23 cellular contexts compared by ENCODE assay signal in genomic region chr17:67067571-67068517, GRCh38. TPM values are rescaled to one million over a fixed set of nuclear protein-coding genes. Genes with fewer than 3 reads are reported as not detected.
DNase-seq lines count a peak whose midpoint lies in the region; ATAC-seq and TF ChIP-seq lines count a peak whose summit lies in the region.
"Had no signal": no experiment of that assay in that cellular context is flagged by ENCODE, and none has a peak within 500 bp of the region (broad histone marks: within the 10 kb centered on the region; RNA-seq: fewer than 3 reads in every experiment).

No MANE protein-coding gene starts in this region.

- H3K27ac ChIP-seq in breast epithelium, result no peak overlapping the region
- H3K27ac ChIP-seq in PC-3 (ENCODE audit: low read length), result no peak overlapping the region
- H3K27ac ChIP-seq: C4-2B, HL-60 had no signal

- H3K4me1 ChIP-seq in breast epithelium (no peaks in the 10 kb centered on the region), PC-3 (ENCODE audit: insufficient read depth, low read length) (no peaks in the 10 kb centered on the region)

- no peak overlapping the region for H3K27ac Mint-ChIP-seq in MCF 10A (ENCODE audit: low read depth, unreplicated experiment)
- peak overlapping the region; percentile 59 for H3K27ac Mint-ChIP-seq in glutamatergic neuron (ENCODE audit: unreplicated experiment)
- H3K27ac Mint-ChIP-seq in naive thymus-derived CD8-positive, alpha-beta T cell, result no peak overlapping the region
- H3K27ac Mint-ChIP-seq: HFFc6 had no signal

- H4K20me1 ChIP-seq in PC-3 (ENCODE audit: low read length), result no peaks in the 10 kb centered on the region

- DNase-seq in MCF 10A (ENCODE audit: unreplicated experiment) (no peak), breast epithelium (ENCODE audit: low spot score in 2 of 2) (no peak), PC-3 (no peak), glutamatergic neuron (no peak), GF-D8 (lab: John Stamatoyannopoulos, UW) (no peak)
- no peak for DNase-seq in naive thymus-derived CD8-positive, alpha-beta T cell
- DNase-seq: ACHN, AML-193, DND-41, H7, HFFc6, Karpas-422, MG63, NCI-H1048, NCI-H1436, NCI-H2029 treated with DMSO at 0.1 percent for 48 hours, NCI-H774 had no signal

- TSS peak; percentile 8 for BruUV-seq in MCF 10A (replicated peaks; lab: Mats Ljungman, UMichigan)
- TSS peak; percentile 17 for BruUV-seq in PC-3 (replicated peaks; lab: Mats Ljungman, UMichigan)

- peaks cover 28% of the 10 kb centered on the region for H3K36me3 Mint-ChIP-seq in MCF 10A (ENCODE audit: insufficient read depth, unreplicated experiment)
- peaks cover 6% of the 10 kb centered on the region for H3K36me3 Mint-ChIP-seq in glutamatergic neuron (ENCODE audit: unreplicated experiment)
- peaks cover 3 to 28% (median 18%) of the 10 kb centered on the region in 3 donors for H3K36me3 Mint-ChIP-seq in naive thymus-derived CD8-positive, alpha-beta T cell

- TF ChIP-seq POLR2A in breast epithelium (IDR thresholded peaks at IDR 0.05), result no peak

- ATAC-seq in PC-3 (no peak), GM21390 (IDR thresholded peaks at IDR 0.05; ENCODE audit: unreplicated experiment) (no peak)
- no peak for ATAC-seq in naive thymus-derived CD8-positive, alpha-beta T cell

- H3K27me3 ChIP-seq in breast epithelium (no peaks in the 10 kb centered on the region), PC-3 (ENCODE audit: low read length) (no peaks in the 10 kb centered on the region)
- H3K27me3 ChIP-seq: MG63 had no signal

- no peak overlapping the region for H3K4me2 ChIP-seq in PC-3 (ENCODE audit: low read length)

- H3K4me1 Mint-ChIP-seq in MCF 10A (ENCODE audit: insufficient read depth, unreplicated experiment) (no peaks in the 10 kb centered on the region), glutamatergic neuron (ENCODE audit: low read depth, unreplicated experiment) (peaks cover 23% of the 10 kb centered on the region)
- H3K4me1 Mint-ChIP-seq in naive thymus-derived CD8-positive, alpha-beta T cell, result no peaks in the 10 kb centered on the region
- H3K4me1 Mint-ChIP-seq: IgD-negative memory B cell had no signal

- H3K9ac ChIP-seq in PC-3 (ENCODE audit: low read length), result no peak overlapping the region

- H3K4me3 Mint-ChIP-seq in MCF 10A (ENCODE audit: unreplicated experiment) (no peak overlapping the region), glutamatergic neuron (ENCODE audit: unreplicated experiment) (peak overlapping the region; percentile 16)
- no peak overlapping the region for H3K4me3 Mint-ChIP-seq in naive thymus-derived CD8-positive, alpha-beta T cell
- H3K4me3 Mint-ChIP-seq: HFFc6, IgD-negative memory B cell had no signal

- no peak overlapping the region for H3K4me3 ChIP-seq in breast epithelium
- H3K4me3 ChIP-seq in PC-3 (ENCODE audit: low read length), result no peak overlapping the region
- H3K4me3 ChIP-seq: MG63 had no signal

- no peaks in the 10 kb centered on the region for H3K79me2 ChIP-seq in PC-3 (ENCODE audit: low read length)

- POLR2A ChIA-PET in MCF 10A (lab: Yijun Ruan, JAX) (interaction anchor here (0.6 to 1.6 kb wide), 5 partner anchors 8 to 1161 kb away, joined by 3 to 8 read pairs (median 3); no protein-coding TSS in a partner anchor), PC-3 (lab: Charles Lee; ENCODE audit: unreplicated experiment) (interaction anchor here (0.5 to 0.6 kb wide), 2 partner anchors 89 to 403 kb away, joined by 5 to 8 read pairs; no protein-coding TSS in a partner anchor)
- POLR2A ChIA-PET in naive thymus-derived CD8-positive, alpha-beta T cell (lab: Charles Lee), result no interaction called here

- no peaks in the 10 kb centered on the region for H3K9me2 ChIP-seq in PC-3 (replicated peaks; ENCODE audit: low read length)

- intact Hi-C loops in MCF 10A (cut with micrococcal nuclease), result no loop called here
- intact Hi-C loops in breast epithelium (cut with DNase I; ENCODE audit: low total_unique reads), result no loop called here
- intact Hi-C loops in PC-3 (cut with micrococcal nuclease), result no loop called here

- TF ChIP-seq CTCF in MCF 10A (IDR thresholded peaks at IDR 0.05; ENCODE audit: unreplicated experiment) (no peak), breast epithelium (IDR thresholded peaks at IDR 0.05) (no peak), PC-3 (conservative IDR thresholded peaks at IDR 0.05; ENCODE audit: low read depth, low read length) (no peak), glutamatergic neuron (IDR thresholded peaks at IDR 0.05; ENCODE audit: partially characterized antibody, unreplicated experiment) (no peak)

- H2AFZ ChIP-seq in PC-3 (ENCODE audit: low read length), result no peak overlapping the region

- H3K27me3 Mint-ChIP-seq in MCF 10A (ENCODE audit: insufficient read depth, unreplicated experiment), result no peaks in the 10 kb centered on the region
- no peaks in the 10 kb centered on the region for H3K27me3 Mint-ChIP-seq in glutamatergic neuron (ENCODE audit: unreplicated experiment)
- no peaks in the 10 kb centered on the region for H3K27me3 Mint-ChIP-seq in naive thymus-derived CD8-positive, alpha-beta T cell
- H3K27me3 Mint-ChIP-seq: IgD-negative memory B cell had no signal

- H3F3A ChIP-seq in PC-3 (ENCODE audit: low read length, unreplicated experiment), result no peaks in the 10 kb centered on the region

- H3K36me3 ChIP-seq in breast epithelium, result no peaks in the 10 kb centered on the region
- no peaks in the 10 kb centered on the region for H3K36me3 ChIP-seq in PC-3 (ENCODE audit: low read depth, low read length)

- peaks cover 5% of the 10 kb centered on the region for H3K9me3 Mint-ChIP-seq in MCF 10A (ENCODE audit: unreplicated experiment)
- H3K9me3 Mint-ChIP-seq in glutamatergic neuron (ENCODE audit: unreplicated experiment), result peaks cover 3% of the 10 kb centered on the region
- no peaks in the 10 kb centered on the region for H3K9me3 Mint-ChIP-seq in naive thymus-derived CD8-positive, alpha-beta T cell
- H3K9me3 Mint-ChIP-seq: HFFc6 had no signal

- CTCF ChIA-PET in MCF 10A (lab: Yijun Ruan, JAX), result interaction anchor here (0.8 to 0.9 kb wide), 2 partner anchors 24 to 892 kb away, joined by 3 read pairs; no protein-coding TSS in a partner anchor
- CTCF ChIA-PET in PC-3 (lab: Charles Lee), result no interaction called here

- H3K9me3 ChIP-seq in breast epithelium (no peaks in the 10 kb centered on the region), PC-3 (ENCODE audit: low read length) (no peaks in the 10 kb centered on the region)
- H3K9me3 ChIP-seq: MG63 had no signal

RNA-seq across cellular contexts. Expression of gene CACNG1, which starts 23.5 kb away (rescaled TPM):
- total RNA-seq in MCF 10A (2022) (not detected in 2 replicates), breast epithelium (not detected), PC-3 (2014; rRNA removed) (not detected in 2 replicates), glutamatergic neuron (ENCODE audit: unreplicated experiment) (not detected)
- total RNA-seq in naive thymus-derived CD8-positive, alpha-beta T cell, result not detected
- not detected for polyA plus RNA-seq in naive thymus-derived CD8-positive, alpha-beta T cell
- total RNA-seq: G401, H7, HFFc6, NCI-H460 had no signal
- polyA plus RNA-seq: IgD-negative memory B cell had no signal
